24 cellular contexts compared by ENCODE assay signal in genomic region chr10:101385866-101386658, GRCh38. TPM values are rescaled to one million over a fixed set of nuclear protein-coding genes. Genes with fewer than 3 reads are reported as not detected.
DNase-seq lines count a peak whose midpoint lies in the region; ATAC-seq and TF ChIP-seq lines count a peak whose summit lies in the region.
"Had no signal": no experiment of that assay in that cellular context is flagged by ENCODE, and none has a peak within 500 bp of the region (broad histone marks: within the 10 kb centered on the region; RNA-seq: fewer than 3 reads in every experiment).

No MANE protein-coding gene starts in this region.

- peak in 3 of 4 donors; percentile 49 to 76 (median 61) for ATAC-seq in psoas muscle
- ATAC-seq in GM18519 (IDR thresholded peaks at IDR 0.05; ENCODE audit: low FRiP score, unreplicated experiment), result no peak
- ATAC-seq: left lung, PC-3 had no signal

- H3K27me3 ChIP-seq in left ventricle myocardium inferior (ENCODE audit: low read depth), result no peaks in the 10 kb centered on the region
- no peaks in the 10 kb centered on the region for H3K27me3 ChIP-seq in psoas muscle (ENCODE audit: insufficient read depth in 3 of 3, low read length in 2 of 3)
- H3K27me3 ChIP-seq in Peyer's patch, result no peaks in the 10 kb centered on the region
- H3K27me3 ChIP-seq: left lung, neural progenitor cell, SJSA1, thyroid gland had no signal

- H3K4me3 ChIP-seq in choroid plexus epithelial cell (ENCODE audit: low read depth, low read length) (no peak overlapping the region), left ventricle myocardium inferior (no peak overlapping the region), psoas muscle (no peak overlapping the region), Peyer's patch (no peak overlapping the region)
- H3K4me3 ChIP-seq: left lung, neural progenitor cell, SJSA1, smooth muscle cell, thyroid gland had no signal

- DNase-seq in NCI-H226 (peak; percentile 36), choroid plexus epithelial cell (ENCODE audit: low read depth) (peak; percentile 40), left ventricle myocardium inferior (no peak), psoas muscle (no peak), amniotic stem cell (lab: John Stamatoyannopoulos, UW) (no peak), Peyer's patch (no peak), NCI-H2171 (lab: John Stamatoyannopoulos, UW) (no peak)
- DNase-seq: activated CD4-positive, alpha-beta T cell treated with anti-CD3 and anti-CD28 coated beads, Interleukin-2, amount 10 ng/mL, durations not matched to agents 7 days and 5 days; DMS 273 treated with DMSO at 0.1 percent for 48 hours; effector memory CD4-positive, alpha-beta T cell; glutamatergic neuron; KG1; left lung; NCI-H1048; NCI-H187; NCI-H345; PC-3; stimulated activated CD4-positive, alpha-beta T cell treated with anti-CD3 and anti-CD28 coated beads, Interleukin-2, amount 100 ng/mL, for 48 hours; stimulated activated naive CD4-positive, alpha-beta T cell treated with Interleukin-2 at 50 U/mL for 16 hours; thyroid gland had no signal

- H3K9me3 ChIP-seq in left ventricle myocardium inferior (replicated peaks) (no peaks in the 10 kb centered on the region), psoas muscle (no peaks in the 10 kb centered on the region), Peyer's patch (no peaks in the 10 kb centered on the region)
- H3K9me3 ChIP-seq: left lung, SJSA1, thyroid gland had no signal

- intact Hi-C loops in left ventricle myocardium inferior (cut with micrococcal nuclease), result no loop called here
- intact Hi-C loops in psoas muscle (cut with DNase I), result no loop called here

- 66 to 98% (median 96%) methylated on average over 1 of the region's 1 CpG for WGBS in psoas muscle, 3 donors

- H3K4me1 ChIP-seq in left ventricle myocardium inferior (peaks cover 40% of the 10 kb centered on the region), psoas muscle (peaks cover 34% of the 10 kb centered on the region), Peyer's patch (peaks cover 0 to 5% (median 0%) of the 10 kb centered on the region in 4 donors)
- H3K4me1 ChIP-seq: left lung, SJSA1 had no signal

- TF ChIP-seq CTCF in choroid plexus epithelial cell (conservative IDR thresholded peaks at IDR 0.05; ENCODE audit: low read depth, low read length), result no peak
- TF ChIP-seq CTCF in left ventricle myocardium inferior (IDR thresholded peaks at IDR 0.05; ENCODE audit: borderline replicate concordance), result no peak
- TF ChIP-seq CTCF in psoas muscle (IDR thresholded peaks at IDR 0.05), result no peak
- TF ChIP-seq CTCF in Peyer's patch (IDR thresholded peaks at IDR 0.05), result no peak

- no peak for TF ChIP-seq POLR2A in Peyer's patch (IDR thresholded peaks at IDR 0.05)

- peak overlapping the region; percentile 59 for H3K27ac ChIP-seq in left ventricle myocardium inferior (replicated peaks)
- no peak overlapping the region for H3K27ac ChIP-seq in psoas muscle
- no peak overlapping the region for H3K27ac ChIP-seq in Peyer's patch
- H3K27ac ChIP-seq: left lung, neural progenitor cell, SJSA1, thyroid gland had no signal

- no peaks in the 10 kb centered on the region for H3K36me3 ChIP-seq in left ventricle myocardium inferior
- H3K36me3 ChIP-seq in psoas muscle (ENCODE audit: insufficient read depth in 1 of 2, low read depth in 1 of 2), result no peaks in the 10 kb centered on the region
- no peaks in the 10 kb centered on the region for H3K36me3 ChIP-seq in Peyer's patch
- H3K36me3 ChIP-seq: left lung, neural progenitor cell, SJSA1, thyroid gland had no signal

RNA-seq across cellular contexts. Expression of gene BTRC, which starts 32.1 kb away (rescaled TPM):
- total RNA-seq in left ventricle myocardium inferior (34.8 TPM), psoas muscle (10 to 100 TPM; 16.4 to 19.3 (median 17.0) TPM), Peyer's patch (10 to 100 TPM; 11.9 to 19.0 (median 12.2) TPM)
- polyA plus RNA-seq in psoas muscle, result 10 to 100 TPM in 1 of 3 donors, 1 to 10 TPM in 2; 6.1 to 17.6 (median 7.8) TPM

Comparison
In these comparisons a context has a peak if more than half of its experiments do, and no peak if none do; other contexts are left out.
1. DNase-seq: peak in NCI-H226 (single experiment) and choroid plexus epithelial cell (single experiment); none in left ventricle myocardium inferior (single experiment), psoas muscle (0 of 2), amniotic stem cell (single experiment), Peyer's patch (0 of 3) and NCI-H2171 (single experiment).